In genomic region chr10:113096111-113097045, GRCh38 we compare ENCODE assay signal across 12 cellular contexts.
DNase-seq lines count a peak whose midpoint lies in the region; ATAC-seq and TF ChIP-seq lines count a peak whose summit lies in the region.
"Had no signal": no experiment of that assay in that cellular context is flagged by ENCODE, and none has a peak within 500 bp of the region (broad histone marks: within the 10 kb centered on the region; RNA-seq: fewer than 3 reads in every experiment).

No MANE protein-coding gene starts in this region.

- no peaks in the 10 kb centered on the region for H3K27me3 ChIP-seq in GM23338 (ENCODE audit: insufficient read depth)
- H3K27me3 ChIP-seq in suprapubic skin: no peaks in the 10 kb centered on the region

- no peaks in the 10 kb centered on the region for H3K9me3 ChIP-seq in suprapubic skin

- TF ChIP-seq CTCF in GM23338 (conservative IDR thresholded peaks at IDR 0.05; ENCODE audit: low read depth in 2 of 2): no peak
- TF ChIP-seq CTCF in chondrocyte (IDR thresholded peaks at IDR 0.05): no peak
- no peak for TF ChIP-seq CTCF in suprapubic skin (IDR thresholded peaks at IDR 0.05)

- DNase-seq in GM23338 (ENCODE audit: low spot score) (no peak), chondrocyte (ENCODE audit: low spot score) (no peak), hippocampal formation (lab: John Stamatoyannopoulos, UW) (peak; percentile 5 to 11), suprapubic skin (ENCODE audit: low spot score in 2 of 2) (peak in 1 of 2 donors; percentile 50), activated gamma-delta T cell treated with Interleukin-2 at 50 U/mL for 16 hours (no peak), NCI-H2107 treated with DMSO at 0.1 percent for 48 hours (lab: John Stamatoyannopoulos, UW; ENCODE audit: unreplicated experiment) (no peak), SKM-1 (lab: John Stamatoyannopoulos, UW; ENCODE audit: unreplicated experiment) (no peak)
- DNase-seq: activated naive CD8-positive, alpha-beta T cell treated with anti-CD3 and anti-CD28 coated beads, Interleukin-2, amount 10 ng/mL, durations not matched to agents 7 days and 5 days; H7; naive thymus-derived CD4-positive, alpha-beta T cell; NCI-H1694 had no signal

- H3K4me1 ChIP-seq in GM23338 (ENCODE audit: insufficient read depth) (peaks cover 27% of the 10 kb centered on the region), suprapubic skin (peaks cover 42% of the 10 kb centered on the region)

- H3K27ac Mint-ChIP-seq in GM23338: peak overlapping the region; percentile 89
- H3K27ac Mint-ChIP-seq in chondrocyte (ENCODE audit: unreplicated experiment): peak overlapping the region; percentile 60
- H3K27ac Mint-ChIP-seq: activated naive CD8-positive, alpha-beta T cell treated with anti-CD3 and anti-CD28 coated beads, Interleukin-2, amount 10 ng/mL, durations not matched to agents 7 days and 5 days; naive thymus-derived CD4-positive, alpha-beta T cell had no signal

- H4K20me1 ChIP-seq in GM23338 (replicated peaks; ENCODE audit: insufficient read depth): peaks cover 33% of the 10 kb centered on the region; the same call in 1 of the 2 replicates

- peaks cover 5% of the 10 kb centered on the region; the same call in 1 of the 2 replicates for H3K36me3 ChIP-seq in GM23338 (ENCODE audit: insufficient read depth)
- H3K36me3 ChIP-seq in suprapubic skin: no peaks in the 10 kb centered on the region

- WGBS in suprapubic skin: 72% methylated on average over 13 of the region's 13 CpGs

- H3K27me3 Mint-ChIP-seq in GM23338 (ENCODE audit: insufficient read depth, low read depth, poor library complexity) (peaks cover 11% of the 10 kb centered on the region), chondrocyte (ENCODE audit: low read depth) (no peaks in the 10 kb centered on the region)

- no peak for ATAC-seq in GM23338
- no peak for ATAC-seq in HG02759 (IDR thresholded peaks at IDR 0.05; ENCODE audit: unreplicated experiment)
- ATAC-seq: naive thymus-derived CD4-positive, alpha-beta T cell had no signal

- H3K27ac ChIP-seq in GM23338 (ENCODE audit: low read depth) (peak overlapping the region; percentile 56), suprapubic skin (peak overlapping the region; percentile 67)

- no peak overlapping the region for H3K4me2 ChIP-seq in GM23338

- no peak overlapping the region for H2AFZ ChIP-seq in GM23338

- H3K9me2 ChIP-seq in GM23338 (ENCODE audit: insufficient read depth): no peaks in the 10 kb centered on the region

- no peaks in the 10 kb centered on the region; the same call in 1 of the 2 replicates for H3F3A ChIP-seq in GM23338 (replicated peaks; ENCODE audit: low read depth)

- no peaks in the 10 kb centered on the region; the same call in 2 of the 3 replicates for H3K9me3 Mint-ChIP-seq in GM23338
- H3K9me3 Mint-ChIP-seq in chondrocyte (ENCODE audit: low read depth): no peaks in the 10 kb centered on the region

- H3K79me2 ChIP-seq in GM23338 (replicated peaks; ENCODE audit: insufficient read depth): peaks cover 98% of the 10 kb centered on the region

- H3K4me3 Mint-ChIP-seq in GM23338 (no peak overlapping the region), chondrocyte (ENCODE audit: unreplicated experiment) (no peak overlapping the region)
- H3K4me3 Mint-ChIP-seq: activated naive CD8-positive, alpha-beta T cell treated with anti-CD3 and anti-CD28 coated beads, Interleukin-2, amount 10 ng/mL, durations not matched to agents 7 days and 5 days; naive thymus-derived CD4-positive, alpha-beta T cell had no signal

- H3K4me1 Mint-ChIP-seq in GM23338 (peaks cover 61% of the 10 kb centered on the region), chondrocyte (ENCODE audit: low read depth) (peaks cover 61% of the 10 kb centered on the region)

- TF ChIP-seq EP300 in suprapubic skin (IDR thresholded peaks at IDR 0.05): no peak

- H3K4me3 ChIP-seq in GM23338: no peak overlapping the region
- no peak overlapping the region for H3K4me3 ChIP-seq in suprapubic skin

- peaks cover 78% of the 10 kb centered on the region for H3K36me3 Mint-ChIP-seq in GM23338 (ENCODE audit: low read depth)
- H3K36me3 Mint-ChIP-seq in chondrocyte (ENCODE audit: low read depth): peaks cover 14% of the 10 kb centered on the region

- TF ChIP-seq POLR2A in suprapubic skin (IDR thresholded peaks at IDR 0.05): no peak

TF ChIP-seq in GM23338, 12 proteins besides CTCF, POLR2A, EP300 and RAD21 (continues in another document):
- TF ChIP-seq ZNF331 (CRISPR knock-in tag; IDR thresholded peaks at IDR 0.05; ENCODE audit: low read depth): no peak
- no peak for TF ChIP-seq REST (IDR thresholded peaks at IDR 0.05; ENCODE audit: unreplicated experiment)
- no peak for TF ChIP-seq ZNF462 (CRISPR knock-in tag; IDR thresholded peaks at IDR 0.05)
- no peak for TF ChIP-seq CREB1 (CRISPR knock-in tag; IDR thresholded peaks at IDR 0.05; ENCODE audit: low read depth)

Comparison
In these comparisons a context has a peak if more than half of its experiments do, and no peak if none do; other contexts are left out.
1. DNase-seq: peak in hippocampal formation (2 of 2); none in GM23338 (single experiment), chondrocyte (single experiment), activated gamma-delta T cell treated with Interleukin-2 at 50 U/mL for 16 hours (single experiment), NCI-H2107 treated with DMSO at 0.1 percent for 48 hours (single experiment) and SKM-1 (single experiment).